1 cellular context compared by ENCODE assay signal in genomic region chr5:39076101-39076756, GRCh38.
TF ChIP-seq lines count a peak whose summit lies in the region.

No MANE protein-coding gene starts in this region.

TF ChIP-seq in HCT116, 20 proteins besides CTCF, POLR2A, EP300 and RAD21 (continued from another document):
- no peak for TF ChIP-seq ATF3 (IDR thresholded peaks at IDR 0.05)
- no peak for TF ChIP-seq SP1 (IDR thresholded peaks at IDR 0.05; ENCODE audit: low read depth)
- no peak for TF ChIP-seq YY1 (IDR thresholded peaks at IDR 0.05; ENCODE audit: extremely low read depth, insufficient replicate concordance, low read depth, low read length)
